In the genomic region with DNA sequence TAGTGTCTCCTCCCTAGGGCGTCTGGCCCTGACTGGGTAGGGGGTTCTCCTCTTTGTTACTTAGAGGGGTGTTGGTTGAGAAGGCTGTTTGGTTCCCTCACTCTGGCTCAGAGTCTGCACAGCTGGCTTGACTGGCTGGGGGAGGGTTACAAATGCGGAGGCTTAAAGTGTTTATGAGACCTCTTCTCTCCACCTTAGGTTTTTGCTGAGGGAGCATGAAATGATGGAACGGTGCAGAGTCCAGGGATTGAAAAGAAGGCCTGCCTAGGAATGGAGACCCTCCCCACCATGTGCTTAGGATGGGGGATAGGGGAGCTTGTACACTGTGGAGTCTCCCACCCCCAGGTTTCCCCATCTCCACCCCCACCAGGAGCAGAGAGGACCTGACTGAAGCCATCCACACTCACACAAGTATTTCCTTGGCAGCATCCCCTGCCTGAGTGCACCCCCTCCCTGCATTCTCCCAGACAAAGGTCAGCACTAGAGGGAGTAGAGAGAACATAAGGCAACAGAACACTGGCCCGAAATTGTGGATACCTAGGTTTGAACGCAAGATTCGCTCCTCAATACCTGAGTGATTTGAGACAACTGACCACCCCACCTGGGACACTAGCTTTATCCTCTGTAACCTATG, we compare ENCODE assay signal across 2 cellular contexts.
TF ChIP-seq lines count a peak whose summit lies in the region.

No MANE protein-coding gene starts in this region.

TF ChIP-seq in GM23338, 12 proteins besides CTCF, POLR2A, EP300 and RAD21 (continued from another document):
- TF ChIP-seq CREB1 (CRISPR knock-in tag; IDR thresholded peaks at IDR 0.05; ENCODE audit: low read depth) (no peak), ZNF331 (CRISPR knock-in tag; IDR thresholded peaks at IDR 0.05; ENCODE audit: low read depth) (no peak), NANOG (IDR thresholded peaks at IDR 0.05; ENCODE audit: borderline replicate concordance) (no peak)
- TF ChIP-seq, protein P1, sequence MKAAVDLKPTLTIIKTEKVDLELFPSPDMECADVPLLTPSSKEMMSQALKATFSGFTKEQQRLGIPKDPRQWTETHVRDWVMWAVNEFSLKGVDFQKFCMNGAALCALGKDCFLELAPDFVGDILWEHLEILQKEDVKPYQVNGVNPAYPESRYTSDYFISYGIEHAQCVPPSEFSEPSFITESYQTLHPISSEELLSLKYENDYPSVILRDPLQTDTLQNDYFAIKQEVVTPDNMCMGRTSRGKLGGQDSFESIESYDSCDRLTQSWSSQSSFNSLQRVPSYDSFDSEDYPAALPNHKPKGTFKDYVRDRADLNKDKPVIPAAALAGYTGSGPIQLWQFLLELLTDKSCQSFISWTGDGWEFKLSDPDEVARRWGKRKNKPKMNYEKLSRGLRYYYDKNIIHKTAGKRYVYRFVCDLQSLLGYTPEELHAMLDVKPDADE (IDR thresholded peaks at IDR 0.05) = no peak
TF ChIP-seq in GM23338: peak in this region for 0.

TF ChIP-seq in WTC11, 78 proteins besides CTCF, POLR2A, EP300 and RAD21 (continued from another document):
- TF ChIP-seq, protein P2, sequence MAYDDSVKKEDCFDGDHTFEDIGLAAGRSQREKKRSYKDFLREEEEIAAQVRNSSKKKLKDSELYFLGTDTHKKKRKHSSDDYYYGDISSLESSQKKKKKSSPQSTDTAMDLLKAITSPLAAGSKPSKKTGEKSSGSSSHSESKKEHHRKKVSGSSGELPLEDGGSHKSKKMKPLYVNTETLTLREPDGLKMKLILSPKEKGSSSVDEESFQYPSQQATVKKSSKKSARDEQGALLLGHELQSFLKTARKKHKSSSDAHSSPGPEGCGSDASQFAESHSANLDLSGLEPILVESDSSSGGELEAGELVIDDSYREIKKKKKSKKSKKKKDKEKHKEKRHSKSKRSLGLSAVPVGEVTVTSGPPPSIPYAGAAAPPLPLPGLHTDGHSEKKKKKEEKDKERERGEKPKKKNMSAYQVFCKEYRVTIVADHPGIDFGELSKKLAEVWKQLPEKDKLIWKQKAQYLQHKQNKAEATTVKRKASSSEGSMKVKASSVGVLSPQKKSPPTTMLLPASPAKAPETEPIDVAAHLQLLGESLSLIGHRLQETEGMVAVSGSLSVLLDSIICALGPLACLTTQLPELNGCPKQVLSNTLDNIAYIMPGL (CRISPR knock-in tag; IDR thresholded peaks at IDR 0.05) = peak; percentile 31; the same call in 1 of the 2 replicates
- TF ChIP-seq FOXK1 (CRISPR knock-in tag; IDR thresholded peaks at IDR 0.05) (0 out of 2 replicates have a peak, but pooled peaks have one; percentile 23), ESRRA (CRISPR knock-in tag; IDR thresholded peaks at IDR 0.05; ENCODE audit: borderline replicate concordance) (no peak), GTF2I (CRISPR knock-in tag; conservative IDR thresholded peaks at IDR 0.05) (no peak), OVOL2 (CRISPR knock-in tag; IDR thresholded peaks at IDR 0.05; ENCODE audit: borderline replicate concordance) (no peak), NR3C1 (CRISPR knock-in tag; conservative IDR thresholded peaks at IDR 0.05; ENCODE audit: low read depth) (no peak)
- TF ChIP-seq, protein P3, sequence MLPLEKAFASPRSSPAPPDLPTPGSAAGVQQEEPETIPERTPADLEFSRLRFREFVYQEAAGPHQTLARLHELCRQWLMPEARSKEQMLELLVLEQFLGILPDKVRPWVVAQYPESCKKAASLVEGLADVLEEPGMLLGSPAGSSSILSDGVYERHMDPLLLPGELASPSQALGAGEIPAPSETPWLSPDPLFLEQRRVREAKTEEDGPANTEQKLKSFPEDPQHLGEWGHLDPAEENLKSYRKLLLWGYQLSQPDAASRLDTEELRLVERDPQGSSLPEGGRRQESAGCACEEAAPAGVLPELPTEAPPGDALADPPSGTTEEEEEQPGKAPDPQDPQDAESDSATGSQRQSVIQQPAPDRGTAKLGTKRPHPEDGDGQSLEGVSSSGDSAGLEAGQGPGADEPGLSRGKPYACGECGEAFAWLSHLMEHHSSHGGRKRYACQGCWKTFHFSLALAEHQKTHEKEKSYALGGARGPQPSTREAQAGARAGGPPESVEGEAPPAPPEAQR (CRISPR knock-in tag; IDR thresholded peaks at IDR 0.05) = no peak
